24 cellular contexts compared by ENCODE assay signal in the genomic region with DNA sequence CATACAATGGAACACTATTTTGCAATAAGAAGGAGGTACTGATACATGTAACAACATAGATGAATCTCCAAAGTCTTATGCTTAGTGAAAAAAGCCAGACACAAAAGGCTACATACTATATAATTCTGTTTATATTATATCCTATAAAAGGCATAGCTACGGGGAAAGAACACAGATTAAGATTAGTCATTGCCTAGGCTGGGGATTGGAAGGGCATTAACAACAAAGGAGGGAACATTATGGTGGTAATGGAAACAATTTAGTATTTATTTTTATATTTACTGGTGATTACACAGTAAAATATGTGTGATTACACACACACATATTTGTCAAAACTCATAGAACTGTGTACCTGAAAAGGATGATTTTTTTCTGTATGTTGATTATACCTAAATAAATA.
"Had no signal": no experiment of that assay in that cellular context is flagged by ENCODE, and none has a peak within 500 bp of the region (broad histone marks: within the 10 kb centered on the region; RNA-seq: fewer than 3 reads in every experiment).

No MANE protein-coding gene starts in this region.

- H3K27me3 Mint-ChIP-seq: activated CD4-positive, alpha-beta T cell treated with anti-CD3 and anti-CD28 coated beads for 36 hours; activated CD8-positive, alpha-beta T cell treated with anti-CD3 and anti-CD28 coated beads for 36 hours; activated naive CD4-positive, alpha-beta T cell treated with anti-CD3 and anti-CD28 coated beads, Interleukin-2, amount 10 ng/mL, durations not matched to agents 7 days and 5 days; T-cell had no signal

- H3K9me3 Mint-ChIP-seq: activated CD8-positive, alpha-beta T cell treated with anti-CD3 and anti-CD28 coated beads for 36 hours; activated T-helper 2 cell treated with anti-CD3 and anti-CD28 coated beads, Interferon-gamma antibody, Interleukin-2, Interleukin-4, amounts not matched to agents 10 μg/mL and 5 μg/mL and 100 μg/mL, durations not matched to agents 14 hours and 24 hours and 36 hours had no signal

- H3K27ac ChIP-seq: PC-9, SK-N-MC, VCaP had no signal

- H2AFZ ChIP-seq: PC-9 had no signal

- DNase-seq: activated CD4-positive, alpha-beta T cell treated with anti-CD3 and anti-CD28 coated beads for 36 hours; activated CD4-positive, alpha-beta T cell treated with anti-CD3 and anti-CD28 coated beads, Interleukin-2, amount 50 U/mL, for 1 hour; activated CD8-positive, alpha-beta memory T cell treated with anti-CD3 and anti-CD28 coated beads, Interleukin-2, amount 50 U/mL, for 4 hours; activated CD8-positive, alpha-beta T cell treated with anti-CD3 and anti-CD28 coated beads for 36 hours; activated gamma-delta T cell treated with Interleukin-2 at 50 U/mL for 16 hours; activated naive CD4-positive, alpha-beta T cell treated with anti-CD3 and anti-CD28 coated beads, Interleukin-2, amount 10 ng/mL, durations not matched to agents 7 days and 5 days; activated naive CD8-positive, alpha-beta T cell treated with anti-CD3 and anti-CD28 coated beads for 36 hours; activated T-cell treated with anti-CD3 and anti-CD28 coated beads, Interleukin-2, amount 50 U/mL, for 72 hours; anterior cingulate cortex; cerebellar nuclear complex; Kasumi-1; KBM-7; NCI-H1092; NCI-H1417 treated with DMSO at 0.1 percent for 48 hours; NCI-H1694; NCI-H2029; NCI-H2107; NCI-H2171 treated with DMSO at 0.1 percent for 48 hours; NCI-H526 treated with DMSO at 0.1 percent for 48 hours; PC-9; T-cell had no signal

- H3K4me3 Mint-ChIP-seq: activated CD4-positive, alpha-beta T cell treated with anti-CD3 and anti-CD28 coated beads for 36 hours; activated CD8-positive, alpha-beta T cell treated with anti-CD3 and anti-CD28 coated beads for 36 hours; activated naive CD4-positive, alpha-beta T cell treated with anti-CD3 and anti-CD28 coated beads, Interleukin-2, amount 10 ng/mL, durations not matched to agents 7 days and 5 days; activated naive CD8-positive, alpha-beta T cell treated with anti-CD3 and anti-CD28 coated beads for 36 hours; activated T-cell treated with anti-CD3 and anti-CD28 coated beads, Interleukin-2, amount 50 U/mL, for 72 hours; T-cell had no signal

- H3K36me3 Mint-ChIP-seq: activated naive CD4-positive, alpha-beta T cell treated with anti-CD3 and anti-CD28 coated beads, Interleukin-2, amount 10 ng/mL, durations not matched to agents 7 days and 5 days; T-cell had no signal

- H3K27ac Mint-ChIP-seq: activated CD4-positive, alpha-beta T cell treated with anti-CD3 and anti-CD28 coated beads for 36 hours; activated CD8-positive, alpha-beta T cell treated with anti-CD3 and anti-CD28 coated beads for 36 hours; activated naive CD4-positive, alpha-beta T cell treated with anti-CD3 and anti-CD28 coated beads, Interleukin-2, amount 10 ng/mL, durations not matched to agents 7 days and 5 days; activated naive CD8-positive, alpha-beta T cell treated with anti-CD3 and anti-CD28 coated beads for 36 hours; activated T-cell treated with anti-CD3 and anti-CD28 coated beads, Interleukin-2, amount 50 U/mL, for 72 hours; activated T-helper 2 cell treated with anti-CD3 and anti-CD28 coated beads, Interferon-gamma antibody, Interleukin-2, Interleukin-4, amounts not matched to agents 10 μg/mL and 5 μg/mL and 100 μg/mL, durations not matched to agents 14 hours and 24 hours and 36 hours; T-cell had no signal

- H3K4me3 ChIP-seq: PC-9, SK-N-MC had no signal

- H3K4me2 ChIP-seq: PC-9 had no signal

- ATAC-seq: activated CD4-positive, alpha-beta T cell treated with anti-CD3 and anti-CD28 coated beads for 36 hours; activated CD8-positive, alpha-beta T cell treated with anti-CD3 and anti-CD28 coated beads for 36 hours; activated T-cell treated with anti-CD3 and anti-CD28 coated beads, Interleukin-2, amount 50 U/mL, for 72 hours; T-cell had no signal
